Comparison of ENCODE assay signal across 1 cellular context in genomic region chr9:126516936-126517750, GRCh38.
A peak's percentile ranks its signal among the peaks of the same experiment; 100 is the strongest.
TF ChIP-seq lines count a peak whose summit lies in the region.

No MANE protein-coding gene starts in this region.

TF ChIP-seq in HepG2, 621 proteins besides CTCF, POLR2A, EP300 and RAD21 (continued from another document):
- TF ChIP-seq FOXP4 (CRISPR knock-in tag; IDR thresholded peaks at IDR 0.05) (no peak), ZNF101 (CRISPR knock-in tag; IDR thresholded peaks at IDR 0.05; ENCODE audit: borderline replicate concordance, low read depth) (0 out of 2 replicates have a peak, but pooled peaks have one; percentile 62), SUZ12 (IDR thresholded peaks at IDR 0.05; ENCODE audit: low read depth, low read length) (no peak), ZNF557 (CRISPR knock-in tag; IDR thresholded peaks at IDR 0.05) (no peak), CBFB (CRISPR knock-in tag; IDR thresholded peaks at IDR 0.05) (0 out of 2 replicates have a peak, but pooled peaks have one; percentile 22), BCLAF1 (IDR thresholded peaks at IDR 0.05) (no peak), NFKB2 (CRISPR knock-in tag; IDR thresholded peaks at IDR 0.05; ENCODE audit: borderline replicate concordance) (no peak), MLXIP (CRISPR knock-in tag; IDR thresholded peaks at IDR 0.05; ENCODE audit: borderline replicate concordance) (no peak), ZNF503 (CRISPR knock-in tag; IDR thresholded peaks at IDR 0.05) (0 out of 2 replicates have a peak, but pooled peaks have one; percentile 21), TCF7L2 (IDR thresholded peaks at IDR 0.05; ENCODE audit: low read depth, low read length) (peak; percentile 65; the same call in 1 of the 2 replicates), ZSCAN9 (CRISPR knock-in tag; IDR thresholded peaks at IDR 0.05; ENCODE audit: borderline replicate concordance) (no peak), HCFC1 (IDR thresholded peaks at IDR 0.05; ENCODE audit: low read depth, low read length) (no peak), MAZ (IDR thresholded peaks at IDR 0.05; ENCODE audit: borderline replicate concordance, low read depth, low read length) (no peak), MAZ (CRISPR knock-in tag; IDR thresholded peaks at IDR 0.05; ENCODE audit: low read depth) (no peak), FIP1L1 (IDR thresholded peaks at IDR 0.05; ENCODE audit: borderline replicate concordance, insufficient read depth, low read depth, low read length) (no peak), MAX (IDR thresholded peaks at IDR 0.05) (peak; percentile 49; the same call in 1 of the 2 replicates), ATF7 (IDR thresholded peaks at IDR 0.05) (no peak), ATF7 (CRISPR knock-in tag; IDR thresholded peaks at IDR 0.05) (no peak), ZNF713 (CRISPR knock-in tag; IDR thresholded peaks at IDR 0.05) (no peak), ZBTB7B (CRISPR knock-in tag; IDR thresholded peaks at IDR 0.05) (peak; percentile 53; the same call in 1 of the 2 replicates), JUN (CRISPR knock-in tag; IDR thresholded peaks at IDR 0.05) (no peak), ZBTB2 (CRISPR knock-in tag; IDR thresholded peaks at IDR 0.05; ENCODE audit: low read depth) (no peak)
